10 cellular contexts compared by ENCODE assay signal in genomic region chr17:55726440-55726839, GRCh38. TPM values are rescaled to one million over a fixed set of nuclear protein-coding genes. Genes with fewer than 3 reads are reported as not detected.
DNase-seq lines count a peak whose midpoint lies in the region; TF ChIP-seq lines count a peak whose summit lies in the region.
"Had no signal": no experiment of that assay in that cellular context is flagged by ENCODE, and none has a peak within 500 bp of the region (broad histone marks: within the 10 kb centered on the region; RNA-seq: fewer than 3 reads in every experiment).

No MANE protein-coding gene starts in this region.

- TF ChIP-seq CTCF in AG10803 (conservative IDR thresholded peaks at IDR 0.05; ENCODE audit: low read length) (no peak), MCF 10A (IDR thresholded peaks at IDR 0.05; ENCODE audit: unreplicated experiment) (no peak)

- intact Hi-C loops in MCF 10A (cut with micrococcal nuclease), result no loop called here

- no peaks in the 10 kb centered on the region for H3K9me3 ChIP-seq in effector memory CD4-positive, alpha-beta T cell (ENCODE audit: control insufficient read depth, low read length)

- H3K4me1 Mint-ChIP-seq in MCF 10A (ENCODE audit: insufficient read depth, unreplicated experiment), result peaks cover 68% of the 10 kb centered on the region

- POLR2A ChIA-PET in MCF 10A (lab: Yijun Ruan, JAX), result interaction anchor here (0.5 to 2.2 kb wide), 7 partner anchors 9 to 1489 kb away, joined by 3 to 11 read pairs (median 4); partner anchors contain the start of gene PCTP

- CTCF ChIA-PET in MCF 10A (lab: Yijun Ruan, JAX), result interaction anchor here (1.1 to 2.8 kb wide), 3 partner anchors 9 to 199 kb away, joined by 3 to 11 read pairs (median 7); no protein-coding TSS in a partner anchor

- H3K4me3 Mint-ChIP-seq in MCF 10A (ENCODE audit: unreplicated experiment), result peak overlapping the region; percentile 63
- H3K4me3 Mint-ChIP-seq: neural crest cell had no signal

- H3K27me3 Mint-ChIP-seq in MCF 10A (ENCODE audit: insufficient read depth, unreplicated experiment), result no peaks in the 10 kb centered on the region

- no TSS peak for BruUV-seq in MCF 10A (replicated peaks; lab: Mats Ljungman, UMichigan)

- H3K36me3 Mint-ChIP-seq in MCF 10A (ENCODE audit: insufficient read depth, unreplicated experiment), result peaks cover 10% of the 10 kb centered on the region

- no peaks in the 10 kb centered on the region for H3K9me3 Mint-ChIP-seq in MCF 10A (ENCODE audit: unreplicated experiment)
- H3K9me3 Mint-ChIP-seq: neural crest cell had no signal

- no peak overlapping the region for H3K4me3 ChIP-seq in AG10803 (ENCODE audit: low read length)
- H3K4me3 ChIP-seq in effector memory CD4-positive, alpha-beta T cell (ENCODE audit: insufficient read depth, low read depth, low read length, poor library complexity, severe bottlenecking), result no peak overlapping the region
- H3K4me3 ChIP-seq: cardiac muscle cell had no signal

- no peaks in the 10 kb centered on the region for H3K36me3 ChIP-seq in effector memory CD4-positive, alpha-beta T cell (ENCODE audit: control insufficient read depth, insufficient read depth, low read length)
- H3K36me3 ChIP-seq: cardiac muscle cell had no signal

- no peaks in the 10 kb centered on the region for H3K27me3 ChIP-seq in effector memory CD4-positive, alpha-beta T cell (replicated peaks; ENCODE audit: control insufficient read depth, insufficient read depth, low read length, poor library complexity, severe bottlenecking)
- H3K27me3 ChIP-seq: cardiac muscle cell had no signal

- no peak overlapping the region for H3K27ac ChIP-seq in effector memory CD4-positive, alpha-beta T cell (ENCODE audit: insufficient read depth, low read length, poor library complexity, severe bottlenecking)
- H3K27ac ChIP-seq: cardiac muscle cell had no signal

- H3K4me1 ChIP-seq in effector memory CD4-positive, alpha-beta T cell (ENCODE audit: control insufficient read depth, insufficient read depth, low read length, poor library complexity, severe bottlenecking), result no peaks in the 10 kb centered on the region

- peak overlapping the region; percentile 93 for H3K27ac Mint-ChIP-seq in MCF 10A (ENCODE audit: low read depth, unreplicated experiment)

- DNase-seq in AG10803 (ENCODE audit: low read depth), result peak; percentile 98
- DNase-seq in NCI-H1092 treated with DMSO at 0.1 percent for 48 hours (lab: John Stamatoyannopoulos, UW), result peak; percentile 96
- DNase-seq in MCF 10A (ENCODE audit: unreplicated experiment), result peak; percentile 94
- peak; percentile 88 for DNase-seq in myocyte (ENCODE audit: low read depth)
- DNase-seq in midbrain (lab: John Stamatoyannopoulos, UW), result no peak
- DNase-seq in effector memory CD4-positive, alpha-beta T cell, result no peak
- no peak for DNase-seq in COLO668 (lab: John Stamatoyannopoulos, UW; ENCODE audit: unreplicated experiment)
- DNase-seq in activated T-cell treated with anti-CD3 and anti-CD28 coated beads, Interleukin-2, amount 50 U/mL, for 48 hours, result no peak

RNA-seq across cellular contexts. Expression of gene TMEM100, which starts 3.8 kb away (rescaled TPM):
- total RNA-seq in MCF 10A (2022) (1.1 and 1.7 TPM in 2 replicates), myocyte (1.5 and 3.0 TPM in 2 replicates)
- polyA plus RNA-seq in myocyte (2012), result 1.4 TPM
- polyA plus RNA-seq: cardiac muscle cell had no signal

RNA-seq across cellular contexts. Expression of gene PCTP, which starts 24.4 kb away (rescaled TPM):
- total RNA-seq in MCF 10A (2022) (10.2 and 11.9 TPM in 2 replicates), myocyte (9.1 and 11.6 TPM in 2 replicates)
- 8.0 TPM for polyA plus RNA-seq in myocyte (2012)

Comparison
In these comparisons a context has a peak if more than half of its experiments do, and no peak if none do; other contexts are left out.
1. DNase-seq: peak in AG10803 (single experiment), NCI-H1092 treated with DMSO at 0.1 percent for 48 hours (single experiment), MCF 10A (single experiment) and myocyte (single experiment); none in midbrain (single experiment), effector memory CD4-positive, alpha-beta T cell (0 of 3), COLO668 (single experiment) and activated T-cell treated with anti-CD3 and anti-CD28 coated beads, Interleukin-2, amount 50 U/mL, for 48 hours (0 of 2).